In the genomic region with DNA sequence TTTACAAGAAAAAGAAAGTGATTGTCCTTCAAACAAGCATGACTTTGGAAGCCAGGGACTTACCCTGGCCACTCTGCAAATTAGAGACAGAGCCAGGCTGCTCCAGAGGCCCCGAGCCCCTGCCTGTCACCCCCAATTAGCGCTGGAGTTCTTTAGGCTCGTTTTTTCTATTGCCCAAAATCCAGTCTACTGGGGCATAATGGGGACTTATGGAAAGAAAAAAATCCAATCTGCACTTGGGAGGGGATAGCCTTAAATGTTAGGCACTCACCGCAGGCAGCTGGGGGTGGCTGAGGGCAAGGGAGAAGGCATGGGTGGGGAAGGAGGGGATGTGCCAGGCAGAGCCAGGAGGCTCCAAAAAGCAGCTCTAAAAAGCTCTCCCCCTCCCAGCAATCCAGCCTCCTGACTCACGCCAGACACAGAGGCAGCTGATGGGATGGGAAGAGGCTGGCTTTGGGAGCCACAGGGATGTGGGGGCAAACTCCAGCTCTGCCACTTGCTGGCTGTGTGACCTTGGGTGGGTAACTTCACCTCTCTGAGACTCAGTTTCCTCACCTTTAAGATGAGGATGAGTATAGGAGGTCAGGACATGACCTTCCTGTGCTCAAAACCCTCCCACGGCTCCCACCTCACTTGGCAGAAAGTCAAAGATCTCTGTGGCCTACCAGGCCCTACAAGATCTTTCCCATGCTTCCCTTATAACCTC, we compare ENCODE assay signal across 10 cellular contexts.
DNase-seq lines count a peak whose midpoint lies in the region; ATAC-seq, FAIRE-seq and TF ChIP-seq lines count a peak whose summit lies in the region.
"Had no signal": no experiment of that assay in that cellular context is flagged by ENCODE, and none has a peak within 500 bp of the region (broad histone marks: within the 10 kb centered on the region; RNA-seq: fewer than 3 reads in every experiment).

No MANE protein-coding gene starts in this region.

- no peaks in the 10 kb centered on the region for H3K27me3 Mint-ChIP-seq in activated T-cell treated with anti-CD3 and anti-CD28 coated beads, Interleukin-2, amount 50 U/mL, for 4 hours (ENCODE audit: low read depth)
- no peaks in the 10 kb centered on the region for H3K27me3 Mint-ChIP-seq in activated naive CD4-positive, alpha-beta T cell treated with anti-CD3 and anti-CD28 coated beads, Interleukin-2, amount 50 U/mL, for 24 hours

- H3K4me2 ChIP-seq in HepG2 (ENCODE audit: low read depth, low read length), result peak overlapping the region; percentile 68

- TF ChIP-seq RAD21 in HepG2 (CRISPR knock-in tag; IDR thresholded peaks at IDR 0.05), result no peak

- DNase-seq in activated T-cell treated with anti-CD3 and anti-CD28 coated beads, Interleukin-2, amount 50 U/mL, for 4 hours, result no peak
- DNase-seq in activated T-cell treated with anti-CD3 and anti-CD28 coated beads for 4 hours (no peak), HepG2 (ENCODE audit: low spot score) (no peak), thyroid gland (no peak), NCI-H82 (lab: John Stamatoyannopoulos, UW) (no peak), aorta (no peak)
- DNase-seq: COR-L47 had no signal

- CTCF ChIA-PET in HepG2 (lab: Yijun Ruan, JAX; ENCODE audit: low intra/inter-chr PET ratio, low total read pairs), result interaction anchor here (0.7 to 1.5 kb wide), 2 partner anchors 60 to 121 kb away, joined by 3 read pairs; no protein-coding TSS in a partner anchor

- POLR2A ChIA-PET in HepG2 (lab: Yijun Ruan, JAX), result interaction anchor here (0.9 to 3.0 kb wide), 6 partner anchors 9 to 61 kb away, joined by 3 to 20 read pairs (median 6); no protein-coding TSS in a partner anchor

- peak overlapping the region; percentile 75 for H3K27ac Mint-ChIP-seq in activated naive CD4-positive, alpha-beta T cell treated with anti-CD3 and anti-CD28 coated beads, Interleukin-2, amount 50 U/mL, for 24 hours

- ATAC-seq in activated T-cell treated with anti-CD3 and anti-CD28 coated beads, Interleukin-2, amount 50 U/mL, for 4 hours, result peak; percentile 1
- 0 out of 3 replicates have a peak, but pooled peaks have one; percentile 7 for ATAC-seq in HepG2
- no peak for ATAC-seq in HG03520 (IDR thresholded peaks at IDR 0.05; ENCODE audit: unreplicated experiment)
- no peak for ATAC-seq in aorta (ENCODE audit: low FRiP score)

- peak overlapping the region; percentile 19; the same call in 1 of the 2 replicates for H3K9ac ChIP-seq in HepG2 (ENCODE audit: insufficient read depth, low read depth, low read length)

- no peak for TF ChIP-seq CTCF in HepG2 (CRISPR knock-in tag; IDR thresholded peaks at IDR 0.05)
- no peak for TF ChIP-seq CTCF in thyroid gland (IDR thresholded peaks at IDR 0.05)

- BruUV-seq in HepG2 (replicated peaks; lab: Mats Ljungman, UMichigan), result no TSS peak

- H3K4me1 ChIP-seq in HepG2 (ENCODE audit: insufficient read depth, low read length), result peaks cover 54% of the 10 kb centered on the region
- peaks cover 5 to 38% of the 10 kb centered on the region in 2 donors for H3K4me1 ChIP-seq in thyroid gland
- H3K4me1 ChIP-seq in aorta (ENCODE audit: control insufficient read depth in 1 of 2, insufficient read depth in 2 of 2, low read length in 2 of 2), result no peaks in the 10 kb centered on the region

- peak overlapping the region; percentile 61 for H3K4me3 Mint-ChIP-seq in activated T-cell treated with anti-CD3 and anti-CD28 coated beads, Interleukin-2, amount 50 U/mL, for 4 hours
- peak overlapping the region; percentile 47 for H3K4me3 Mint-ChIP-seq in activated naive CD4-positive, alpha-beta T cell treated with anti-CD3 and anti-CD28 coated beads, Interleukin-2, amount 50 U/mL, for 24 hours

- no peaks in the 10 kb centered on the region for H3K79me2 ChIP-seq in HepG2 (ENCODE audit: insufficient read depth, low read length)

- peaks cover 36% of the 10 kb centered on the region for H3K4me1 Mint-ChIP-seq in activated T-cell treated with anti-CD3 and anti-CD28 coated beads, Interleukin-2, amount 50 U/mL, for 4 hours (ENCODE audit: low read depth)
- peaks cover 27% of the 10 kb centered on the region for H3K4me1 Mint-ChIP-seq in activated naive CD4-positive, alpha-beta T cell treated with anti-CD3 and anti-CD28 coated beads, Interleukin-2, amount 50 U/mL, for 24 hours

- TF ChIP-seq POLR2A in HepG2 (IDR thresholded peaks at IDR 0.05; ENCODE audit: insufficient read depth in 1 of 2, low read depth in 2 of 2, low read length in 2 of 2) (no peak), thyroid gland (IDR thresholded peaks at IDR 0.05) (no peak)

- in situ Hi-C loops in HepG2 (cut with HindIII; ENCODE audit: extremely low pct_ligation_motif_present, low pct_unique_long_range_greater_than_20kb), result no loop called here

- H3K4me3 ChIP-seq in HepG2 (replicated peaks in 1 of 3; ENCODE audit: insufficient read depth in 1 of 3, low read depth in 2 of 3, low read length in 3 of 3) (peak overlapping the region; percentile 20 to 39 (median 37); a peak in 4 of 6 replicates), thyroid gland (replicated peaks in 1 of 3) (no peak overlapping the region), aorta (ENCODE audit: low read length in 2 of 2) (no peak overlapping the region)
- H3K4me3 ChIP-seq: SK-N-MC had no signal

- no peaks in the 10 kb centered on the region for H4K20me1 ChIP-seq in HepG2 (ENCODE audit: insufficient read depth, low read length)

- H3K27ac ChIP-seq in HepG2 (ENCODE audit: extremely low read length, insufficient read depth, low read length), result no peak overlapping the region
- H3K27ac ChIP-seq in thyroid gland, result peak overlapping the region; percentile 16 to 77 (median 76)
- no peak overlapping the region for H3K27ac ChIP-seq in aorta (ENCODE audit: low read depth in 1 of 2, low read length in 2 of 2)
- H3K27ac ChIP-seq: SK-N-MC had no signal

- peaks cover 3 to 33% of the 10 kb centered on the region in 2 experiments; a peak in 3 of 5 replicates for H3K27me3 ChIP-seq in HepG2 (ENCODE audit: control insufficient read depth in 1 of 2, insufficient read depth in 2 of 2, low read length in 2 of 2)
- no peaks in the 10 kb centered on the region for H3K27me3 ChIP-seq in thyroid gland
- no peaks in the 10 kb centered on the region for H3K27me3 ChIP-seq in aorta (ENCODE audit: control insufficient read depth in 1 of 2, insufficient read depth in 2 of 2, low read length in 1 of 2)

- intact Hi-C loops in HepG2 (cut with micrococcal nuclease; ENCODE audit: unreplicated experiment), result no loop called here
- intact Hi-C loops in thyroid gland (cut with DNase I), result no loop called here
- intact Hi-C loops in aorta (cut with DNase I), result no loop called here

- 17% methylated on average over 6 of the region's 6 CpGs for WGBS in HepG2 (ENCODE audit: low lambda C conversion rate)
- 64 to 82% methylated on average over 6 of the region's 6 CpGs for WGBS in thyroid gland, 2 donors
- 77 to 83% methylated on average over 6 of the region's 6 CpGs for WGBS in aorta, 2 donors

- no peak for FAIRE-seq in HepG2 (lab: Jason Lieb, UNC)

- H3K9me3 ChIP-seq in HepG2 (ENCODE audit: low read length), result no peaks in the 10 kb centered on the region
- H3K9me3 ChIP-seq in thyroid gland, result no peaks in the 10 kb centered on the region
- H3K9me3 ChIP-seq in aorta (ENCODE audit: control insufficient read depth, low read length), result no peaks in the 10 kb centered on the region

- H3K36me3 Mint-ChIP-seq in activated T-cell treated with anti-CD3 and anti-CD28 coated beads, Interleukin-2, amount 50 U/mL, for 4 hours (ENCODE audit: insufficient read depth), result no peaks in the 10 kb centered on the region
- H3K36me3 Mint-ChIP-seq in activated naive CD4-positive, alpha-beta T cell treated with anti-CD3 and anti-CD28 coated beads, Interleukin-2, amount 50 U/mL, for 24 hours, result no peaks in the 10 kb centered on the region

- no peak for TF ChIP-seq EP300 in HepG2 (IDR thresholded peaks at IDR 0.05; ENCODE audit: low read depth in 2 of 2, low read length in 2 of 2)
- no peak for TF ChIP-seq EP300 in HepG2 (CRISPR knock-in tag; IDR thresholded peaks at IDR 0.05; ENCODE audit: borderline replicate concordance)

- no peaks in the 10 kb centered on the region for H3K9me3 Mint-ChIP-seq in activated T-cell treated with anti-CD3 and anti-CD28 coated beads, Interleukin-2, amount 50 U/mL, for 4 hours
- no peaks in the 10 kb centered on the region for H3K9me3 Mint-ChIP-seq in activated naive CD4-positive, alpha-beta T cell treated with anti-CD3 and anti-CD28 coated beads, Interleukin-2, amount 50 U/mL, for 24 hours

- no peaks in the 10 kb centered on the region for H3K36me3 ChIP-seq in HepG2 (replicated peaks in 1 of 2; ENCODE audit: control insufficient read depth in 1 of 2, insufficient read depth in 2 of 2, low read length in 2 of 2)
- H3K36me3 ChIP-seq in thyroid gland, result no peaks in the 10 kb centered on the region
- H3K36me3 ChIP-seq in aorta (ENCODE audit: control insufficient read depth in 1 of 2, insufficient read depth in 2 of 2, low read length in 1 of 2), result no peaks in the 10 kb centered on the region

- no peak overlapping the region for H2AFZ ChIP-seq in HepG2 (ENCODE audit: low read length)

TF ChIP-seq in HepG2, 621 proteins besides CTCF, POLR2A, EP300 and RAD21 (continues in another document):
- no peak for TF ChIP-seq THYN1 (CRISPR knock-in tag; IDR thresholded peaks at IDR 0.05; ENCODE audit: borderline replicate concordance, low read depth)
- no peak for TF ChIP-seq SRSF1 (optimal IDR thresholded peaks at IDR 0.05; ENCODE audit: low read depth, low read length)
- TF ChIP-seq XRCC5 (optimal IDR thresholded peaks at IDR 0.05; ENCODE audit: low read length), result peak; percentile 27
- TF ChIP-seq, protein P1, sequence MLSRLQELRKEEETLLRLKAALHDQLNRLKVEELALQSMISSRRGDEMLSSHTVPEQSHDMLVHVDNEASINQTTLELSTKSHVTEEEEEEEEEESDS (CRISPR knock-in tag; IDR thresholded peaks at IDR 0.05; ENCODE audit: borderline replicate concordance), result no peak
- no peak for TF ChIP-seq ZKSCAN8 (CRISPR knock-in tag; IDR thresholded peaks at IDR 0.05; ENCODE audit: borderline replicate concordance)
- TF ChIP-seq, protein P2, sequence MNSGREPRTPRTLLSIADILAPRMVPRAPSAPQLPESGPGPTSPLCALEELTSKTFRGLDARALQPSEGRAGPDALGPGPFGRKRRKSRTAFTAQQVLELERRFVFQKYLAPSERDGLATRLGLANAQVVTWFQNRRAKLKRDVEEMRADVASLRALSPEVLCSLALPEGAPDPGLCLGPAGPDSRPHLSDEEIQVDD (CRISPR knock-in tag; IDR thresholded peaks at IDR 0.05; ENCODE audit: borderline replicate concordance), result no peak

Comparison
In these comparisons a context has a peak if more than half of its experiments do, and no peak if none do; other contexts are left out.
1. ATAC-seq: peak in activated T-cell treated with anti-CD3 and anti-CD28 coated beads, Interleukin-2, amount 50 U/mL, for 4 hours (2 of 2) and HepG2 (single experiment); none in HG03520 (single experiment) and aorta (single experiment).
2. H3K27ac ChIP-seq: peak in thyroid gland (3 of 3); none in HepG2 (single experiment) and aorta (0 of 2).
3. H3K4me3 ChIP-seq: peak in HepG2 (3 of 3); none in thyroid gland (0 of 3) and aorta (0 of 2).